9 cellular contexts compared by ENCODE assay signal in genomic region chrX:1212532-1212931, GRCh38. TPM values are rescaled to one million over a fixed set of nuclear protein-coding genes. Genes with fewer than 3 reads are reported as not detected.
DNase-seq lines count a peak whose midpoint lies in the region; ATAC-seq and TF ChIP-seq lines count a peak whose summit lies in the region.
"Had no signal": no experiment of that assay in that cellular context is flagged by ENCODE, and none has a peak within 500 bp of the region (broad histone marks: within the 10 kb centered on the region; RNA-seq: fewer than 3 reads in every experiment).

A gene with protein sequence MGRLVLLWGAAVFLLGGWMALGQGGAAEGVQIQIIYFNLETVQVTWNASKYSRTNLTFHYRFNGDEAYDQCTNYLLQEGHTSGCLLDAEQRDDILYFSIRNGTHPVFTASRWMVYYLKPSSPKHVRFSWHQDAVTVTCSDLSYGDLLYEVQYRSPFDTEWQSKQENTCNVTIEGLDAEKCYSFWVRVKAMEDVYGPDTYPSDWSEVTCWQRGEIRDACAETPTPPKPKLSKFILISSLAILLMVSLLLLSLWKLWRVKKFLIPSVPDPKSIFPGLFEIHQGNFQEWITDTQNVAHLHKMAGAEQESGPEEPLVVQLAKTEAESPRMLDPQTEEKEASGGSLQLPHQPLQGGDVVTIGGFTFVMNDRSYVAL (minus strand): TSS chrX:1212649. CDS start chrX:1212634, 15 bp downstream.

- no peaks in the 10 kb centered on the region for H3K27me3 ChIP-seq in A673 (replicated peaks; ENCODE audit: insufficient read depth, low read depth, low read length, poor library complexity)

- CTCF ChIA-PET in A673 (lab: Charles Lee) = no interaction called here

- ATAC-seq in GM19025 (IDR thresholded peaks at IDR 0.05; ENCODE audit: low read depth, unreplicated experiment) = peak; percentile 48
- peak; percentile 68 for ATAC-seq in HG03571 (IDR thresholded peaks at IDR 0.05; ENCODE audit: unreplicated experiment)

- H3K9me3 ChIP-seq in A673 (ENCODE audit: low read depth, low read length, poor library complexity, severe bottlenecking) = no peaks in the 10 kb centered on the region

- DNase-seq in A673 (ENCODE audit: low spot score) (peak; percentile 5), NCI-H1105 (lab: John Stamatoyannopoulos, UW) (no peak), NCI-H524 treated with DMSO at 0.1 percent for 48 hours (lab: John Stamatoyannopoulos, UW) (no peak), nephron progenitor cell (no peak), immature natural killer cell (no peak)
- DNase-seq in activated T-helper 1 cell treated with anti-CD3 and anti-CD28 coated beads, Interleukin-12 subunit alpha, Interleukin-12 subunit beta, Interleukin-2, Interleukin-4 antibody, amounts not matched to agents 30 ng/mL and 10 ng/mL and 1 ng/mL, durations not matched to agents 14 hours and 24 hours and 36 hours (ENCODE audit: low spot score) = peak; percentile 39

- peaks cover 10% of the 10 kb centered on the region for H3K9me3 Mint-ChIP-seq in activated T-helper 1 cell treated with anti-CD3 and anti-CD28 coated beads, Interleukin-12 subunit alpha, Interleukin-12 subunit beta, Interleukin-2, Interleukin-4 antibody, amounts not matched to agents 30 ng/mL and 10 ng/mL and 1 ng/mL, durations not matched to agents 14 hours and 24 hours and 36 hours
- H3K9me3 Mint-ChIP-seq in nephron progenitor cell (no peaks in the 10 kb centered on the region), immature natural killer cell (peaks cover 0 to 5% (median 0%) of the 10 kb centered on the region in 6 donors)

- H3K4me3 ChIP-seq in A673 (ENCODE audit: low read depth, low read length, poor library complexity, severe bottlenecking) = no peak within 1 kb of the TSS

- BruUV-seq in A673 (replicated peaks; lab: Mats Ljungman, UMichigan) = no TSS peak

- TF ChIP-seq CTCF in A673 (conservative IDR thresholded peaks at IDR 0.05; ENCODE audit: low read depth, low read length) (no peak), nephron progenitor cell (IDR thresholded peaks at IDR 0.05) (no peak)

- H3K27ac Mint-ChIP-seq in activated T-helper 1 cell treated with anti-CD3 and anti-CD28 coated beads, Interleukin-12 subunit alpha, Interleukin-12 subunit beta, Interleukin-2, Interleukin-4 antibody, amounts not matched to agents 30 ng/mL and 10 ng/mL and 1 ng/mL, durations not matched to agents 14 hours and 24 hours and 36 hours = peak within 1 kb of the TSS; percentile 79
- no peak within 1 kb of the TSS for H3K27ac Mint-ChIP-seq in nephron progenitor cell
- peak within 1 kb of the TSS in 1 of 6 donors; percentile 3 for H3K27ac Mint-ChIP-seq in immature natural killer cell
- H3K27ac Mint-ChIP-seq: memory B cell had no signal

- peak within 1 kb of the TSS; percentile 77 for H3K4me3 Mint-ChIP-seq in activated T-helper 1 cell treated with anti-CD3 and anti-CD28 coated beads, Interleukin-12 subunit alpha, Interleukin-12 subunit beta, Interleukin-2, Interleukin-4 antibody, amounts not matched to agents 30 ng/mL and 10 ng/mL and 1 ng/mL, durations not matched to agents 14 hours and 24 hours and 36 hours
- H3K4me3 Mint-ChIP-seq in nephron progenitor cell (no peak within 1 kb of the TSS), immature natural killer cell (peak within 1 kb of the TSS in 2 of 5 donors; percentile 2 to 33)
- H3K4me3 Mint-ChIP-seq: memory B cell had no signal

- POLR2A ChIA-PET in A673 (lab: Charles Lee; ENCODE audit: low non-redundant PET) = no interaction called here

- no peak within 1 kb of the TSS for H3K27ac ChIP-seq in A673 (ENCODE audit: low read depth, low read length, poor library complexity, severe bottlenecking)

- H3K4me1 Mint-ChIP-seq in activated T-helper 1 cell treated with anti-CD3 and anti-CD28 coated beads, Interleukin-12 subunit alpha, Interleukin-12 subunit beta, Interleukin-2, Interleukin-4 antibody, amounts not matched to agents 30 ng/mL and 10 ng/mL and 1 ng/mL, durations not matched to agents 14 hours and 24 hours and 36 hours (ENCODE audit: low read depth) = peaks cover 37% of the 10 kb centered on the region
- H3K4me1 Mint-ChIP-seq in nephron progenitor cell = peaks cover 7% of the 10 kb centered on the region
- H3K4me1 Mint-ChIP-seq in immature natural killer cell = peaks cover 19 to 20% of the 10 kb centered on the region in 2 donors

- H3K4me1 ChIP-seq in A673 (ENCODE audit: insufficient read depth, low read length, poor library complexity, severe bottlenecking) = no peaks in the 10 kb centered on the region

- no peaks in the 10 kb centered on the region for H3K36me3 ChIP-seq in A673 (ENCODE audit: insufficient read depth, low read length, poor library complexity, severe bottlenecking)

- H3K27me3 Mint-ChIP-seq in activated T-helper 1 cell treated with anti-CD3 and anti-CD28 coated beads, Interleukin-12 subunit alpha, Interleukin-12 subunit beta, Interleukin-2, Interleukin-4 antibody, amounts not matched to agents 30 ng/mL and 10 ng/mL and 1 ng/mL, durations not matched to agents 14 hours and 24 hours and 36 hours (ENCODE audit: insufficient read depth) = peaks cover 5% of the 10 kb centered on the region
- peaks cover 25% of the 10 kb centered on the region for H3K27me3 Mint-ChIP-seq in nephron progenitor cell (ENCODE audit: low read depth, poor library complexity)
- peaks cover 4 to 22% (median 14%) of the 10 kb centered on the region in 3 donors for H3K27me3 Mint-ChIP-seq in immature natural killer cell (ENCODE audit: low read depth in 3 of 3)

- intact Hi-C loops in A673 (cut with micrococcal nuclease; ENCODE audit: unreplicated experiment) = no loop called here
- intact Hi-C loops in activated T-helper 1 cell treated with anti-CD3 and anti-CD28 coated beads, Interleukin-12 subunit alpha, Interleukin-12 subunit beta, Interleukin-2, Interleukin-4 antibody, amounts not matched to agents 30 ng/mL and 10 ng/mL and 1 ng/mL, durations not matched to agents 14 hours and 24 hours and 36 hours (cut with micrococcal nuclease) = loop anchor here (1.0 kb wide), 1 partner anchor 31 kb away; no protein-coding TSS in a partner anchor

- peaks cover 11% of the 10 kb centered on the region for H3K36me3 Mint-ChIP-seq in activated T-helper 1 cell treated with anti-CD3 and anti-CD28 coated beads, Interleukin-12 subunit alpha, Interleukin-12 subunit beta, Interleukin-2, Interleukin-4 antibody, amounts not matched to agents 30 ng/mL and 10 ng/mL and 1 ng/mL, durations not matched to agents 14 hours and 24 hours and 36 hours (ENCODE audit: low read depth)
- H3K36me3 Mint-ChIP-seq in nephron progenitor cell (ENCODE audit: low read depth) = no peaks in the 10 kb centered on the region
- H3K36me3 Mint-ChIP-seq in immature natural killer cell = no peaks in the 10 kb centered on the region

RNA-seq across cellular contexts. Expression of the gene that starts here (rescaled TPM):
- not detected in 2 replicates for total RNA-seq in A673 (2021)
- total RNA-seq in activated T-helper 1 cell treated with anti-CD3 and anti-CD28 coated beads, Interleukin-12 subunit alpha, Interleukin-12 subunit beta, Interleukin-2, Interleukin-4 antibody, amounts not matched to agents 30 ng/mL and 10 ng/mL and 1 ng/mL, durations not matched to agents 14 hours and 24 hours and 36 hours = 0.88 and 1.3 TPM in 2 replicates
- polyA plus RNA-seq in immature natural killer cell = not detected

Comparison
In these comparisons a context has a peak if more than half of its experiments do, and no peak if none do; other contexts are left out.
1. Peak in DNase-seq in A673; RNA of the gene not detected or under 1 TPM.